1 cellular context compared by ENCODE assay signal in genomic region chr16:11445486-11445885, GRCh38.
TF ChIP-seq lines count a peak whose summit lies in the region.

No MANE protein-coding gene starts in this region.

TF ChIP-seq in IMR-90, 13 proteins besides CTCF, POLR2A, EP300 and RAD21:
- TF ChIP-seq FOS (IDR thresholded peaks at IDR 0.05; ENCODE audit: low read depth, low read length) (no peak), SMC3 (IDR thresholded peaks at IDR 0.05; ENCODE audit: low read depth, low read length) (no peak), RFX5 (IDR thresholded peaks at IDR 0.05; ENCODE audit: low read depth, low read length) (no peak), USF2 (IDR thresholded peaks at IDR 0.05; ENCODE audit: low read depth, low read length) (no peak), ELK1 (IDR thresholded peaks at IDR 0.05; ENCODE audit: borderline replicate concordance, low read depth, low read length) (no peak), RCOR1 (IDR thresholded peaks at IDR 0.05; ENCODE audit: insufficient replicate concordance, low read length) (no peak), BHLHE40 (IDR thresholded peaks at IDR 0.05; ENCODE audit: low read depth, low read length) (no peak), MAZ (IDR thresholded peaks at IDR 0.05; ENCODE audit: borderline replicate concordance, low read depth, low read length) (no peak), MXI1 (IDR thresholded peaks at IDR 0.05; ENCODE audit: borderline replicate concordance, low read depth, low read length) (no peak), CEBPB (IDR thresholded peaks at IDR 0.05; ENCODE audit: low read depth, low read length) (no peak), MAFK (IDR thresholded peaks at IDR 0.05; ENCODE audit: low read depth, low read length) (no peak), NFE2L2 (IDR thresholded peaks at IDR 0.05; ENCODE audit: low read depth, low read length) (no peak), CHD1 (IDR thresholded peaks at IDR 0.05; ENCODE audit: low read depth, low read length) (no peak)
